In the genomic region with DNA sequence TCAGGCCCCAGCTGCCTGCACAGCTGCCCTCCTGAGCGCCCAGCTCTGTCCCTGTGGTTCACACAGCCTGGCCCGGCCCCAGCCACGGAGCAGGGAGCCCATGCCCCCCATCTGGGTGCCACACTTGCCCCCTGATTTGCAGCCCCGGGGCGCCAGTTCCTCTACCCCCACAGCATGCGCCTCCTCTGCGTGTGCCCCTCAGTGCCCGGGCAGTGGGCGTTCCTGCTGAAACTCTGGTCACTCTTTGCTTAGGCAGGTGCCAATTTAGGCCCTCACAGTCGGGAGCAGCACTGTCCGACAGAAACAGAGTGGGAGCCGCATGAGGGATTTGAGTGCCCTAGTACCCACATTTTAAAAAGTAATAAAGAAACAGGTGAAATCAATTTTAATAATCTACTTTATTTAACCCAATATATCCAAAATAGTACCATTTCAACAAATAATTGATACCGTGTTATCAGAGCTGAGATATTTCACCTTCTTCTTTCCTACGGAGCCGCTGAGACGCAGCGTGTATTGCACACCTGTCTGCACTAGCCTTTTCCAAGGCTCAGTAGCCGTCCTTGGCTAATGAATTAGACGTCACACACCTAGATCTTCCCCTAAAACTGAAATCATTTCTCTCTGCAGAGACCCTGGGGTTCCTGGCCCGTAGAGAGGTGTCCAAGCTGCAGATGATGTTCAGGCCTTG, we compare ENCODE assay signal across 14 cellular contexts.
DNase-seq lines count a peak whose midpoint lies in the region; ATAC-seq and TF ChIP-seq lines count a peak whose summit lies in the region.
"Had no signal": no experiment of that assay in that cellular context is flagged by ENCODE, and none has a peak within 500 bp of the region (broad histone marks: within the 10 kb centered on the region; RNA-seq: fewer than 3 reads in every experiment).

No MANE protein-coding gene starts in this region.

- no peak for TF ChIP-seq POLR2A in transverse colon (IDR thresholded peaks at IDR 0.05)

- no peak for DNase-seq in activated naive CD4-positive, alpha-beta T cell treated with anti-CD3 and anti-CD28 coated beads, Interleukin-2, amount 50 U/mL, for 72 hours (ENCODE audit: low spot score in 2 of 2)
- DNase-seq in activated naive CD4-positive, alpha-beta T cell treated with anti-CD3 and anti-CD28 coated beads for 36 hours, result no peak
- DNase-seq in neural crest cell (ENCODE audit: low read depth, low spot score) (no peak), transverse colon (no peak), NCI-H1417 (lab: John Stamatoyannopoulos, UW) (no peak), NCI-H1694 treated with DMSO at 0.1 percent for 48 hours (lab: John Stamatoyannopoulos, UW) (no peak), heart right ventricle (no peak)
- DNase-seq: activated naive CD4-positive, alpha-beta T cell; GF-D8; GM23248; NCI-H2107; stimulated activated naive CD4-positive, alpha-beta T cell had no signal

- H3K27me3 ChIP-seq in esophagus (ENCODE audit: control insufficient read depth in 1 of 2, insufficient read depth in 2 of 2, low read length in 2 of 2), result no peaks in the 10 kb centered on the region
- no peaks in the 10 kb centered on the region for H3K27me3 ChIP-seq in transverse colon
- no peaks in the 10 kb centered on the region for H3K27me3 ChIP-seq in heart right ventricle

- CTCF ChIA-PET in activated naive CD4-positive, alpha-beta T cell treated with anti-CD3 and anti-CD28 coated beads for 36 hours (lab: Charles Lee), result no interaction called here

- no peaks in the 10 kb centered on the region for H3K27me3 Mint-ChIP-seq in activated naive CD4-positive, alpha-beta T cell treated with anti-CD3 and anti-CD28 coated beads for 36 hours (ENCODE audit: low read depth)
- H3K27me3 Mint-ChIP-seq in neural crest cell (ENCODE audit: low read depth), result peaks cover 2% of the 10 kb centered on the region

- H3K9me3 ChIP-seq in esophagus (ENCODE audit: control insufficient read depth in 2 of 2, insufficient read depth in 1 of 2, low read depth in 1 of 2, low read length in 1 of 2) (no peaks in the 10 kb centered on the region), transverse colon (no peaks in the 10 kb centered on the region), heart right ventricle (no peaks in the 10 kb centered on the region)

- peak overlapping the region; percentile 35 to 81 for H3K27ac Mint-ChIP-seq in activated naive CD4-positive, alpha-beta T cell treated with anti-CD3 and anti-CD28 coated beads, Interleukin-2, amount 50 U/mL, for 72 hours
- no peak overlapping the region for H3K27ac Mint-ChIP-seq in activated naive CD4-positive, alpha-beta T cell treated with anti-CD3 and anti-CD28 coated beads for 36 hours
- H3K27ac Mint-ChIP-seq in neural crest cell (ENCODE audit: unreplicated experiment), result peak overlapping the region; percentile 81

- H3K4me3 ChIP-seq in esophagus (ENCODE audit: low read depth in 1 of 2, low read length in 2 of 2), result no peak overlapping the region
- no peak overlapping the region for H3K4me3 ChIP-seq in transverse colon
- no peak overlapping the region for H3K4me3 ChIP-seq in heart right ventricle
- H3K4me3 ChIP-seq: GM23248 had no signal

- no peak for TF ChIP-seq EP300 in transverse colon (IDR thresholded peaks at IDR 0.05; ENCODE audit: low read depth)

- H3K36me3 ChIP-seq in esophagus (ENCODE audit: control insufficient read depth in 2 of 2, insufficient read depth in 2 of 2, low read length in 1 of 2) (no peaks in the 10 kb centered on the region), transverse colon (no peaks in the 10 kb centered on the region), heart right ventricle (peaks cover 0 to 16% (median 0%) of the 10 kb centered on the region in 9 donors)

- in situ Hi-C loops in transverse colon (cut with MboI; ENCODE audit: low pct_ligation_motif_present in 1 of 4, low pct_unique_long_range_greater_than_20kb in 1 of 4, low sequenced_read_pairs in 3 of 4), result no loop called here

- no peak for ATAC-seq in activated naive CD4-positive, alpha-beta T cell treated with anti-CD3 and anti-CD28 coated beads, Interleukin-2, amount 50 U/mL, for 72 hours
- ATAC-seq in heart right ventricle, result no peak

- H3K36me3 Mint-ChIP-seq in activated naive CD4-positive, alpha-beta T cell treated with anti-CD3 and anti-CD28 coated beads, Interleukin-2, amount 50 U/mL, for 72 hours, result no peaks in the 10 kb centered on the region
- H3K36me3 Mint-ChIP-seq in activated naive CD4-positive, alpha-beta T cell treated with anti-CD3 and anti-CD28 coated beads for 36 hours (ENCODE audit: low read depth), result no peaks in the 10 kb centered on the region
- H3K36me3 Mint-ChIP-seq in neural crest cell (ENCODE audit: low read depth), result peaks cover 3% of the 10 kb centered on the region

- TF ChIP-seq CTCF in neural crest cell (conservative IDR thresholded peaks at IDR 0.05) (no peak), transverse colon (IDR thresholded peaks at IDR 0.05) (no peak), heart right ventricle (IDR thresholded peaks at IDR 0.05) (no peak)

- WGBS in esophagus, 2 donors, result 74 to 86% methylated on average over 20 of the region's 20 CpGs
- 68 to 85% methylated on average over 8 to 19 of the region's 20 CpGs for WGBS in transverse colon (ENCODE audit: low coverage in 1 of 2), 2 donors
- WGBS in heart right ventricle, 2 donors, result 92 to 95% methylated on average over 20 of the region's 20 CpGs

- H3K4me1 Mint-ChIP-seq in activated naive CD4-positive, alpha-beta T cell treated with anti-CD3 and anti-CD28 coated beads for 36 hours (ENCODE audit: low read depth), result no peaks in the 10 kb centered on the region
- peaks cover 58% of the 10 kb centered on the region for H3K4me1 Mint-ChIP-seq in neural crest cell

- H3K4me1 ChIP-seq in esophagus (ENCODE audit: control insufficient read depth in 2 of 2, insufficient read depth in 2 of 2, low read length in 1 of 2) (peaks cover 0 to 3% of the 10 kb centered on the region in 2 donors), transverse colon (peaks cover 64 to 72% (median 67%) of the 10 kb centered on the region in 4 donors), heart right ventricle (peaks cover 10 to 67% (median 44%) of the 10 kb centered on the region in 9 donors)

- intact Hi-C loops in activated naive CD4-positive, alpha-beta T cell treated with anti-CD3 and anti-CD28 coated beads for 36 hours (cut with micrococcal nuclease), result no loop called here
- intact Hi-C loops in transverse colon (cut with DNase I; ENCODE audit: low total_unique reads) (no loop called here), heart right ventricle (cut with DNase I) (loop anchor here in 2 of 10 donors (2.0 to 10.0 kb wide), 2 partner anchors 56 to 260 kb away; partner anchors contain the start of genes PLAGL2 (in 1 of the 2) and POFUT1 (in 1 of the 2))

- H3K27ac ChIP-seq in esophagus (ENCODE audit: low read depth in 2 of 2, low read length in 1 of 2) (peak overlapping the region; percentile 17 to 50), transverse colon (peak overlapping the region; percentile 87 to 96 (median 95)), heart right ventricle (peak overlapping the region in 1 of 10 donors; percentile 50)
- H3K27ac ChIP-seq: 22Rv1, GM23248 had no signal

- H3K9me3 Mint-ChIP-seq in activated naive CD4-positive, alpha-beta T cell treated with anti-CD3 and anti-CD28 coated beads, Interleukin-2, amount 50 U/mL, for 72 hours, result no peaks in the 10 kb centered on the region
- no peaks in the 10 kb centered on the region for H3K9me3 Mint-ChIP-seq in activated naive CD4-positive, alpha-beta T cell treated with anti-CD3 and anti-CD28 coated beads for 36 hours
- no peaks in the 10 kb centered on the region for H3K9me3 Mint-ChIP-seq in neural crest cell

- H3K4me3 Mint-ChIP-seq in activated naive CD4-positive, alpha-beta T cell treated with anti-CD3 and anti-CD28 coated beads for 36 hours, result no peak overlapping the region
- H3K4me3 Mint-ChIP-seq in neural crest cell, result peak overlapping the region; percentile 88
